18 cellular contexts compared by ENCODE assay signal in genomic region chr6:136728976-136729515, GRCh38.
DNase-seq lines count a peak whose midpoint lies in the region; ATAC-seq, FAIRE-seq and TF ChIP-seq lines count a peak whose summit lies in the region.
"Had no signal": no experiment of that assay in that cellular context is flagged by ENCODE, and none has a peak within 500 bp of the region (broad histone marks: within the 10 kb centered on the region; RNA-seq: fewer than 3 reads in every experiment).

No MANE protein-coding gene starts in this region.

- H3K4me3 ChIP-seq in HepG2 (replicated peaks in 1 of 3; ENCODE audit: insufficient read depth in 1 of 3, low read depth in 2 of 3, low read length in 3 of 3) (no peak overlapping the region), right lobe of liver (no peak overlapping the region), K562 (no peak overlapping the region)
- H3K4me3 ChIP-seq: GM12878, GM23248, SK-N-MC had no signal

- ATAC-seq in HepG2, result no peak
- ATAC-seq in right lobe of liver, result no peak
- ATAC-seq in K562, result peak; percentile 61
- ATAC-seq in omental fat pad (ENCODE audit: low FRiP score), result no peak
- ATAC-seq: GM12878, HCT116 had no signal

- H4K20me1 ChIP-seq in HepG2 (ENCODE audit: insufficient read depth, low read length) (no peaks in the 10 kb centered on the region), K562 (replicated peaks; ENCODE audit: control insufficient read depth, insufficient read depth, low read length) (no peaks in the 10 kb centered on the region)

- H3K79me2 ChIP-seq in HepG2 (ENCODE audit: insufficient read depth, low read length) (no peaks in the 10 kb centered on the region), K562 (ENCODE audit: control insufficient read depth, insufficient read depth, low read length) (peaks cover 58% of the 10 kb centered on the region)

- H3K9me3 ChIP-seq in HepG2 (ENCODE audit: low read length) (no peaks in the 10 kb centered on the region), right lobe of liver (no peaks in the 10 kb centered on the region), K562 (replicated peaks; ENCODE audit: control insufficient read depth, insufficient read depth, low read depth, low read length) (no peaks in the 10 kb centered on the region)

- TF ChIP-seq POLR2A in HepG2 (IDR thresholded peaks at IDR 0.05; ENCODE audit: insufficient read depth in 1 of 2, low read depth in 2 of 2, low read length in 2 of 2), result no peak
- TF ChIP-seq POLR2A in right lobe of liver (IDR thresholded peaks at IDR 0.05), result no peak
- TF ChIP-seq POLR2A in K562 (conservative IDR thresholded peaks at IDR 0.05), result no peak

- POLR2A ChIA-PET in HepG2 (lab: Yijun Ruan, JAX), result no interaction called here
- POLR2A ChIA-PET in K562 (lab: Yijun Ruan, JAX), result interaction anchor here (0.9 kb wide), 1 partner anchor 11 kb away, joined by 3 read pairs; no protein-coding TSS in a partner anchor

- no peaks in the 10 kb centered on the region for H3K36me3 ChIP-seq in HepG2 (replicated peaks in 1 of 2; ENCODE audit: control insufficient read depth in 1 of 2, insufficient read depth in 2 of 2, low read length in 2 of 2)
- no peaks in the 10 kb centered on the region for H3K36me3 ChIP-seq in right lobe of liver
- H3K36me3 ChIP-seq in K562 (ENCODE audit: control insufficient read depth, insufficient read depth, low read length), result no peaks in the 10 kb centered on the region; the same call in 2 of the 3 replicates

- intact Hi-C loops in HepG2 (cut with micrococcal nuclease; ENCODE audit: unreplicated experiment) (no loop called here), right lobe of liver (cut with DNase I) (no loop called here), K562 (cut with micrococcal nuclease) (no loop called here)

- TF ChIP-seq EP300 in HepG2 (IDR thresholded peaks at IDR 0.05; ENCODE audit: low read depth in 2 of 2, low read length in 2 of 2), result no peak
- no peak for TF ChIP-seq EP300 in HepG2 (CRISPR knock-in tag; IDR thresholded peaks at IDR 0.05; ENCODE audit: borderline replicate concordance)
- no peak for TF ChIP-seq EP300 in K562 (IDR thresholded peaks at IDR 0.05; ENCODE audit: low read length)

- no peaks in the 10 kb centered on the region for H3K9me1 ChIP-seq in K562 (ENCODE audit: control insufficient read depth, insufficient read depth, low read length)

- BruUV-seq in HepG2 (replicated peaks; lab: Mats Ljungman, UMichigan) (no TSS peak), K562 (replicated peaks; lab: Mats Ljungman, UMichigan) (no TSS peak)

- H3K4me2 ChIP-seq in HepG2 (ENCODE audit: low read depth, low read length), result no peak overlapping the region
- no peak overlapping the region for H3K4me2 ChIP-seq in K562 (ENCODE audit: insufficient read depth, low read length)

- H3K4me1 ChIP-seq in HepG2 (ENCODE audit: insufficient read depth, low read length) (no peaks in the 10 kb centered on the region), right lobe of liver (peaks cover 0 to 18% (median 3%) of the 10 kb centered on the region in 4 donors), K562 (replicated peaks in 1 of 2; ENCODE audit: control insufficient read depth in 2 of 2, insufficient read depth in 2 of 2, low read length in 2 of 2) (peaks cover 0 to 13% of the 10 kb centered on the region in 2 experiments; a peak in 2 of 5 replicates)

- in situ Hi-C loops in HepG2 (cut with HindIII; ENCODE audit: extremely low pct_ligation_motif_present, low pct_unique_long_range_greater_than_20kb) (no loop called here), K562 (cut with MboI) (no loop called here)

- TF ChIP-seq RAD21 in HepG2 (CRISPR knock-in tag; IDR thresholded peaks at IDR 0.05), result no peak
- no peak; a peak in 1 of 4 replicates for TF ChIP-seq RAD21 in K562 (CRISPR knock-in tag; conservative IDR thresholded peaks at IDR 0.05 in 1 of 2, IDR thresholded peaks at IDR 0.05 in 1 of 2)

- H3K27me3 ChIP-seq in HepG2 (ENCODE audit: control insufficient read depth in 1 of 2, insufficient read depth in 2 of 2, low read length in 2 of 2) (no peaks in the 10 kb centered on the region), right lobe of liver (no peaks in the 10 kb centered on the region), K562 (ENCODE audit: control insufficient read depth in 2 of 2, insufficient read depth in 2 of 2, low read length in 2 of 2) (no peaks in the 10 kb centered on the region)

- TF ChIP-seq CTCF in HepG2 (CRISPR knock-in tag; IDR thresholded peaks at IDR 0.05) (no peak), right lobe of liver (IDR thresholded peaks at IDR 0.05) (no peak), K562 (IDR thresholded peaks at IDR 0.05 in 2 of 3, conservative IDR thresholded peaks at IDR 0.05 in 1 of 3; ENCODE audit: insufficient read depth in 2 of 3, low read depth in 1 of 3, low read length in 3 of 3) (no peak), omental fat pad (IDR thresholded peaks at IDR 0.05) (no peak)

- H3K9ac ChIP-seq in HepG2 (ENCODE audit: insufficient read depth, low read depth, low read length) (no peak overlapping the region), K562 (ENCODE audit: insufficient read depth in 1 of 2, low read depth in 2 of 2, low read length in 2 of 2) (no peak overlapping the region)
- H3K9ac ChIP-seq: GM23248 had no signal

- H2AFZ ChIP-seq in HepG2 (ENCODE audit: low read length) (no peak overlapping the region), K562 (ENCODE audit: low read depth, low read length) (no peak overlapping the region)
- H2AFZ ChIP-seq: GM23248 had no signal

- FAIRE-seq in HepG2 (lab: Jason Lieb, UNC) (no peak), K562 (lab: Jason Lieb, UNC) (peak; percentile 6)
- FAIRE-seq: GM12878, HTR-8/SVneo had no signal

- DNase-seq in HepG2 (ENCODE audit: low spot score) (no peak), right lobe of liver (no peak), NCI-H774 (lab: John Stamatoyannopoulos, UW) (peak; percentile 4), K562 (ENCODE audit: extremely low read depth in 1 of 4, low spot score in 3 of 4) (no peak), NOMO-1 treated with DMSO at 0.1 percent for 48 hours (lab: John Stamatoyannopoulos, UW; ENCODE audit: unreplicated experiment) (no peak), omental fat pad (ENCODE audit: low spot score) (no peak), occipital lobe (lab: John Stamatoyannopoulos, UW) (no peak)
- DNase-seq in NK-92 treated with Interleukin-12 subunit alpha and Interleukin-12 subunit beta, amount 100 ng/mL, for 24 hours (lab: John Stamatoyannopoulos, UW), result no peak
- DNase-seq: DMS79, GM23248, KBM-7, NCI-H1048, NCI-H1694, NCI-H2171 treated with DMSO at 0.1 percent for 48 hours had no signal

- CTCF ChIA-PET in HepG2 (lab: Yijun Ruan, JAX; ENCODE audit: low intra/inter-chr PET ratio, low total read pairs), result no interaction called here
- CTCF ChIA-PET in K562 (lab: Yijun Ruan, JAX; ENCODE audit: low intra/inter-chr PET ratio), result no interaction called here

- 36% methylated on average over 4 of the region's 4 CpGs for WGBS in HepG2 (ENCODE audit: low lambda C conversion rate)
- WGBS in right lobe of liver (ENCODE audit: insufficient coverage, low coverage, low lambda C conversion rate, missing lambda C conversion rate), result 93% methylated on average over 4 of the region's 4 CpGs
- WGBS in K562 (ENCODE audit: insufficient coverage, low coverage, missing lambda C conversion rate), result 42% methylated on average over 4 of the region's 4 CpGs

- H3K27ac ChIP-seq in HepG2 (ENCODE audit: extremely low read length, insufficient read depth, low read length), result no peak overlapping the region
- H3K27ac ChIP-seq in right lobe of liver, result no peak overlapping the region
- no peak overlapping the region for H3K27ac ChIP-seq in K562 (ENCODE audit: extremely low read depth, low read depth, low read length)
- H3K27ac ChIP-seq: GM23248, SK-N-MC had no signal

TF ChIP-seq in HepG2, 621 proteins besides CTCF, POLR2A, EP300 and RAD21 (continues in another document):
- TF ChIP-seq THRA (CRISPR knock-in tag; IDR thresholded peaks at IDR 0.05; ENCODE audit: borderline replicate concordance) (no peak), GLMP (CRISPR knock-in tag; IDR thresholded peaks at IDR 0.05; ENCODE audit: borderline replicate concordance) (no peak)

TF ChIP-seq in K562, 482 proteins besides CTCF, POLR2A, EP300 and RAD21 (continues in another document):
- TF ChIP-seq ATF3 (IDR thresholded peaks at IDR 0.05) (peak; percentile 72), ATF3 (CRISPR knock-in tag; conservative IDR thresholded peaks at IDR 0.05) (no peak), KAT7 (CRISPR knock-in tag; IDR thresholded peaks at IDR 0.05; ENCODE audit: borderline replicate concordance) (no peak), MAFF (IDR thresholded peaks at IDR 0.05; ENCODE audit: low read length) (no peak), YY1 (IDR thresholded peaks at IDR 0.05; ENCODE audit: borderline replicate concordance in 1 of 3, control insufficient read depth in 1 of 3, extremely low read depth in 1 of 3, insufficient read depth in 3 of 3, insufficient read length in 1 of 3, insufficient replicate concordance in 2 of 3, low read depth in 1 of 3, low read length in 2 of 3) (no peak), TAF15 (IDR thresholded peaks at IDR 0.05; ENCODE audit: low read depth, low read length) (no peak)
